ENCODE assay signal across 8 cellular contexts in genomic region chr1:179877586-179878265, GRCh38. TPM values are rescaled to one million over a fixed set of nuclear protein-coding genes. Genes with fewer than 3 reads are reported as not detected.
DNase-seq lines count a peak whose midpoint lies in the region; ATAC-seq and TF ChIP-seq lines count a peak whose summit lies in the region.

Gene TOR1AIP2 (minus strand): TSS chr1:179877803. CDS start chr1:179852665, 25,138 bp downstream.

- ATAC-seq in HG02610 (IDR thresholded peaks at IDR 0.05; ENCODE audit: unreplicated experiment) (peak; percentile 74), Right ventricle myocardium superior (ENCODE audit: poor library complexity) (peak; percentile 75)

- TF ChIP-seq POLR2A in transverse colon (IDR thresholded peaks at IDR 0.05): peak; percentile 98

- no peak within 1 kb of the TSS for H3K27ac ChIP-seq in trophoblast cell (ENCODE audit: low read depth, low read length)
- peak within 1 kb of the TSS; percentile 72 to 88 (median 81) for H3K27ac ChIP-seq in transverse colon

- peak within 1 kb of the TSS; percentile 46 for H2BK5ac ChIP-seq in trophoblast cell (ENCODE audit: low read depth, low read length, poor library complexity)

- intact Hi-C loops in Right ventricle myocardium superior (cut with DNase I): no loop called here
- intact Hi-C loops in transverse colon (cut with DNase I; ENCODE audit: low total_unique reads): no loop called here

- DNase-seq in GM10266 (ENCODE audit: extremely low spot score) (peak; percentile 78), NCI-H1092 treated with DMSO at 0.1 percent for 48 hours (lab: John Stamatoyannopoulos, UW) (peak; percentile 88), SW 1271 (lab: John Stamatoyannopoulos, UW) (peak; percentile 50 to 74), Right ventricle myocardium superior (peak; percentile 95), trophoblast cell (peak; percentile 87 to 92), transverse colon (peak; percentile 93)
- DNase-seq in activated naive CD8-positive, alpha-beta T cell treated with anti-CD3 and anti-CD28 coated beads, Interleukin-2, amount 50 U/mL, for 16 hours (ENCODE audit: low read depth, low spot score): peak; percentile 75

- H3K23ac ChIP-seq in trophoblast cell (ENCODE audit: low read length): no peak within 1 kb of the TSS

- peak within 1 kb of the TSS; percentile 55 for H2BK120ac ChIP-seq in trophoblast cell (ENCODE audit: insufficient read depth, low read length, poor library complexity)

- peak within 1 kb of the TSS; percentile 97 for H2AK5ac ChIP-seq in trophoblast cell (ENCODE audit: low read length)

- no peak for TF ChIP-seq EP300 in transverse colon (IDR thresholded peaks at IDR 0.05; ENCODE audit: low read depth)

- H3K4me2 ChIP-seq in trophoblast cell (ENCODE audit: low read length): peak within 1 kb of the TSS; percentile 84

- peak within 1 kb of the TSS; percentile 74 for H4K8ac ChIP-seq in trophoblast cell (ENCODE audit: low read depth, low read length)

- peak within 1 kb of the TSS; percentile 72 for H4K12ac ChIP-seq in trophoblast cell (ENCODE audit: low read depth, low read length)

- peak within 1 kb of the TSS; percentile 28 for H4K91ac ChIP-seq in trophoblast cell (ENCODE audit: low read depth, low read length)

- in situ Hi-C loops in transverse colon (cut with MboI; ENCODE audit: low pct_ligation_motif_present in 1 of 4, low pct_unique_long_range_greater_than_20kb in 1 of 4, low sequenced_read_pairs in 3 of 4): loop anchor here in 2 of 4 donors (10.0 kb wide), 3 partner anchors 77 to 297 kb away; partner anchors contain the start of genes CEP350 (in 1 of the 2) and QSOX1 (in 1 of the 2)

- peak within 1 kb of the TSS; percentile 83 for H3K14ac ChIP-seq in trophoblast cell (ENCODE audit: low read length)

- H3K27me3 ChIP-seq in trophoblast cell (ENCODE audit: insufficient read depth, low read length): no peaks in the 10 kb centered on the region
- no peaks in the 10 kb centered on the region for H3K27me3 ChIP-seq in transverse colon

- peak within 1 kb of the TSS; percentile 91 for H3K9ac ChIP-seq in trophoblast cell (ENCODE audit: low read length)

- H3K18ac ChIP-seq in trophoblast cell (ENCODE audit: low read length): peak within 1 kb of the TSS; percentile 90

- H3K4me1 ChIP-seq in trophoblast cell (ENCODE audit: control insufficient read depth in 1 of 2, insufficient read depth in 2 of 2, low read length in 2 of 2): peaks cover 0 to 3% of the 10 kb centered on the region in 2 experiments
- peaks cover 31 to 59% (median 50%) of the 10 kb centered on the region in 4 donors for H3K4me1 ChIP-seq in transverse colon

- TF ChIP-seq CTCF in GM10266 (IDR thresholded peaks at IDR 0.05; ENCODE audit: control insufficient read depth, insufficient read depth, low read depth, missing control alignments): no peak
- TF ChIP-seq CTCF in transverse colon (IDR thresholded peaks at IDR 0.05): peak in 1 of 5 experiments; percentile 11

- H2BK12ac ChIP-seq in trophoblast cell (ENCODE audit: low read length): peak within 1 kb of the TSS; percentile 77

- H3K4me3 ChIP-seq in trophoblast cell (ENCODE audit: low read depth, low read length) (peak within 1 kb of the TSS; percentile 93), transverse colon (peak within 1 kb of the TSS; percentile 66 to 84 (median 70))

- H3K36me3 ChIP-seq in trophoblast cell (ENCODE audit: control insufficient read depth in 1 of 2, insufficient read depth in 2 of 2, low read length in 2 of 2) (peaks cover 5 to 8% of the 10 kb centered on the region in 2 experiments), transverse colon (peaks cover 0 to 8% (median 0%) of the 10 kb centered on the region in 4 donors)

- peaks cover 16% of the 10 kb centered on the region for H3K79me2 ChIP-seq in trophoblast cell (ENCODE audit: control insufficient read depth, insufficient read depth, low read length, poor library complexity)

- H3K4ac ChIP-seq in trophoblast cell (ENCODE audit: low read depth, low read length): peak within 1 kb of the TSS; percentile 100

- peaks cover 11% of the 10 kb centered on the region for H3K79me1 ChIP-seq in trophoblast cell (ENCODE audit: low read length)

- H3K9me3 ChIP-seq in trophoblast cell (ENCODE audit: insufficient read depth, low read depth, low read length): no peaks in the 10 kb centered on the region
- no peaks in the 10 kb centered on the region for H3K9me3 ChIP-seq in transverse colon

- peak within 1 kb of the TSS; percentile 92 for H2AFZ ChIP-seq in trophoblast cell (ENCODE audit: insufficient read depth, low read length, poor library complexity)

- no CpG with 5 or more reads among the region's 31 CpGs for WGBS in trophoblast cell (ENCODE audit: extremely low coverage, insufficient coverage, insufficient read length)
- 5 to 18% methylated on average over 9 to 31 of the region's 31 CpGs for WGBS in transverse colon (ENCODE audit: low coverage in 1 of 2), 2 donors

RNA-seq across cellular contexts. Expression of gene TOR1AIP2, which starts in this region (rescaled TPM):
- total RNA-seq in Right ventricle myocardium superior (42.8 TPM), transverse colon (100 to 1,000 TPM in 1 of 4 donors, 10 to 100 TPM in 3; 46.0 to 107 (median 75.5) TPM)
- polyA plus RNA-seq in trophoblast cell (2013): 74.2 and 76.8 TPM in 2 replicates
